8 cellular contexts compared by ENCODE assay signal in the genomic region with DNA sequence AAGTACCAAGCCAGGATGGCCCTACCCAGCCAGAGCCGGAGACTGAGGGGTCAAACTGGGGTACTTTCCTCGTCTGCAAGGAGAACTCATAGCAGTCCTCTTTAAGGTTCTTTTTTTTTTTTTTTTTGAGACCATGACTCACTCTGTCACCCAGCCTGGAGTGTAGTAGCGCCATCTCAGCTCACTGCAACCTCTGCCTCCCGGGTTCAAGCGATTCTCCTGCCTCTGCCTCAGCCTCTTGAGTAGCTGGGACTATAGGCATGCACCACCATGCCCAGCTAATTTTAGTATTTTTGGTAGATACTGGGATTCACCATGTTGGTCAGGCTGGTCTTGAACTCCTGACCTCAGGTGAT. TPM values are rescaled to one million over a fixed set of nuclear protein-coding genes. Genes with fewer than 3 reads are reported as not detected.
DNase-seq lines count a peak whose midpoint lies in the region; ATAC-seq and TF ChIP-seq lines count a peak whose summit lies in the region.
"Not testable (repeated sequence)": the region's sequence is repeated elsewhere in the genome, so short reads cannot be mapped to it uniquely, and the experiment has no call there.

No MANE protein-coding gene starts in this region.

- POLR2A ChIA-PET in HEK293T (lab: Yijun Ruan, JAX), result interaction anchor here (2.0 kb wide), 1 partner anchor 65 kb away, joined by 12 read pairs; no protein-coding TSS in a partner anchor
- POLR2A ChIA-PET in Panc1 (lab: Charles Lee), result not testable (repeated sequence)
- POLR2A ChIA-PET in activated CD4-positive, alpha-beta memory T cell treated with anti-CD3 and anti-CD28 coated beads, Interleukin-2, amount 10 ng/mL, durations not matched to agents 7 days and 5 days (lab: Charles Lee), result interaction anchor here (1.5 to 3.3 kb wide), 2 partner anchors 65 to 248 kb away, joined by 4 to 19 read pairs; no protein-coding TSS in a partner anchor
- POLR2A ChIA-PET in MCF 10A (lab: Yijun Ruan, JAX), result interaction anchor here (0.8 to 5.4 kb wide), 7 partner anchors 14 to 189 kb away, joined by 3 to 88 read pairs (median 12); a partner anchor contains a TSS

- in situ Hi-C loops in Panc1 (cut with HindIII; ENCODE audit: low pct_unique_long_range_greater_than_20kb, low sequenced_read_pairs), result not testable (repeated sequence)

- H3K27me3 ChIP-seq in BLaER1 treated with 17β-estradiol and CSF1 and Interleukin-3, amounts not matched to agents 10 nM and 100 nM; Panc1 (ENCODE audit: control insufficient read depth, insufficient read depth, low read length); left ventricle myocardium inferior (ENCODE audit: low read depth): not testable (repeated sequence)

- H3K27ac Mint-ChIP-seq in activated CD4-positive, alpha-beta memory T cell treated with anti-CD3 and anti-CD28 coated beads, Interleukin-2, amount 10 ng/mL, durations not matched to agents 7 days and 5 days, result peak overlapping the region; percentile 81
- H3K27ac Mint-ChIP-seq in MCF 10A (ENCODE audit: low read depth, unreplicated experiment), result peak overlapping the region; percentile 97
- H3K27ac Mint-ChIP-seq in nephron, result peak overlapping the region in 2 of 3 experiments; percentile 95 to 97
- H3K27ac Mint-ChIP-seq in stimulated activated naive CD8-positive, alpha-beta T cell treated with anti-CD3 and anti-CD28 coated beads, Interleukin-15, amount 100 ng/mL, for 72 hours, result peak overlapping the region in 1 of 2 donors; percentile 94

- not testable (repeated sequence) for H3K9me3 Mint-ChIP-seq in activated CD4-positive, alpha-beta memory T cell treated with anti-CD3 and anti-CD28 coated beads, Interleukin-2, amount 10 ng/mL, durations not matched to agents 7 days and 5 days; MCF 10A (ENCODE audit: unreplicated experiment); nephron; stimulated activated naive CD8-positive, alpha-beta T cell treated with anti-CD3 and anti-CD28 coated beads, Interleukin-15, amount 100 ng/mL, for 72 hours

- BruUV-seq in Panc1 (replicated peaks; lab: Mats Ljungman, UMichigan); MCF 10A (replicated peaks; lab: Mats Ljungman, UMichigan): not testable (repeated sequence)

- not testable (repeated sequence) for H3K4me3 Mint-ChIP-seq in activated CD4-positive, alpha-beta memory T cell treated with anti-CD3 and anti-CD28 coated beads, Interleukin-2, amount 10 ng/mL, durations not matched to agents 7 days and 5 days
- H3K4me3 Mint-ChIP-seq in MCF 10A (ENCODE audit: unreplicated experiment) (peak overlapping the region; percentile 95), nephron (peak overlapping the region; percentile 92 to 98 (median 96))
- peak overlapping the region; percentile 91 to 96 for H3K4me3 Mint-ChIP-seq in stimulated activated naive CD8-positive, alpha-beta T cell treated with anti-CD3 and anti-CD28 coated beads, Interleukin-15, amount 100 ng/mL, for 72 hours

- CTCF ChIA-PET in HEK293T (lab: Yijun Ruan, JAX) (interaction anchor here (2.5 kb wide), 1 partner anchor 168 kb away, joined by 7 read pairs; no protein-coding TSS in a partner anchor), MCF 10A (lab: Yijun Ruan, JAX) (interaction anchor here (1.0 to 6.8 kb wide), 2 partner anchors 69 to 305 kb away, joined by 4 to 61 read pairs; no protein-coding TSS in a partner anchor)
- CTCF ChIA-PET in Panc1 (lab: Charles Lee), result not testable (repeated sequence)
- CTCF ChIA-PET in activated CD4-positive, alpha-beta memory T cell treated with anti-CD3 and anti-CD28 coated beads, Interleukin-2, amount 10 ng/mL, durations not matched to agents 7 days and 5 days (lab: Charles Lee), result interaction anchor here (0.7 to 1.5 kb wide), 4 partner anchors 17 to 682 kb away, joined by 3 to 4 read pairs (median 4); no protein-coding TSS in a partner anchor

- intact Hi-C loops in Panc1 (cut with micrococcal nuclease; ENCODE audit: unreplicated experiment), result loop anchor here (10.0 kb wide), 1 partner anchor 69 kb away; a partner anchor contains a TSS
- intact Hi-C loops in MCF 10A (cut with micrococcal nuclease); left ventricle myocardium inferior (cut with micrococcal nuclease): not testable (repeated sequence)

- not testable (repeated sequence) for TF ChIP-seq CTCF in Panc1 (IDR thresholded peaks at IDR 0.05); MCF 10A (IDR thresholded peaks at IDR 0.05; ENCODE audit: unreplicated experiment); left ventricle myocardium inferior (IDR thresholded peaks at IDR 0.05; ENCODE audit: borderline replicate concordance); nephron (IDR thresholded peaks at IDR 0.05; ENCODE audit: unreplicated experiment in 3 of 3)

- peaks cover 61 to 86% (median 70%) of the 10 kb centered on the region in 10 experiments for H3K4me1 ChIP-seq in BLaER1 treated with 17β-estradiol and CSF1 and Interleukin-3, amounts not matched to agents 10 nM and 100 nM
- peaks cover 13% of the 10 kb centered on the region for H3K4me1 ChIP-seq in Panc1 (ENCODE audit: control insufficient read depth, insufficient read depth, low read length)
- not testable (repeated sequence) for H3K4me1 ChIP-seq in left ventricle myocardium inferior

- H3K36me3 ChIP-seq in BLaER1 treated with 17β-estradiol and CSF1 and Interleukin-3, amounts not matched to agents 10 nM and 100 nM; Panc1 (ENCODE audit: control insufficient read depth, insufficient read depth, low read length); left ventricle myocardium inferior: not testable (repeated sequence)

- peak overlapping the region in 8 of 11 experiments; percentile 25 to 83 (median 76); a peak in 14 of 22 replicates for H3K27ac ChIP-seq in BLaER1 treated with 17β-estradiol and CSF1 and Interleukin-3, amounts not matched to agents 10 nM and 100 nM
- H3K27ac ChIP-seq in Panc1 (ENCODE audit: low read length) (peak overlapping the region; percentile 85; the same call in 1 of the 2 replicates), left ventricle myocardium inferior (replicated peaks) (peak overlapping the region; percentile 88)

- H3K36me3 Mint-ChIP-seq in activated CD4-positive, alpha-beta memory T cell treated with anti-CD3 and anti-CD28 coated beads, Interleukin-2, amount 10 ng/mL, durations not matched to agents 7 days and 5 days (ENCODE audit: low read depth); MCF 10A (ENCODE audit: insufficient read depth, unreplicated experiment); nephron (ENCODE audit: low read depth): not testable (repeated sequence)

- H3K4me3 ChIP-seq in BLaER1 treated with 17β-estradiol and CSF1 and Interleukin-3, amounts not matched to agents 10 nM and 100 nM, result peak overlapping the region in 1 of 10 experiments; percentile 63; a peak in 2 of 20 replicates
- H3K4me3 ChIP-seq in Panc1 (ENCODE audit: low read depth in 2 of 2, low read length in 2 of 2), result peak overlapping the region in 1 of 2 experiments; percentile 5; a peak in 1 of 4 replicates
- not testable (repeated sequence) for H3K4me3 ChIP-seq in left ventricle myocardium inferior

- H3K27me3 Mint-ChIP-seq in activated CD4-positive, alpha-beta memory T cell treated with anti-CD3 and anti-CD28 coated beads, Interleukin-2, amount 10 ng/mL, durations not matched to agents 7 days and 5 days; MCF 10A (ENCODE audit: insufficient read depth, unreplicated experiment); nephron (ENCODE audit: low read depth); stimulated activated naive CD8-positive, alpha-beta T cell treated with anti-CD3 and anti-CD28 coated beads, Interleukin-15, amount 100 ng/mL, for 72 hours: not testable (repeated sequence)

- H4K20me1 ChIP-seq in BLaER1 treated with 17β-estradiol and CSF1 and Interleukin-3, amounts not matched to agents 10 nM and 100 nM, result not testable (repeated sequence)

- H3K9ac ChIP-seq in BLaER1 treated with 17β-estradiol and CSF1 and Interleukin-3, amounts not matched to agents 10 nM and 100 nM, result peak overlapping the region in 4 of 11 experiments; percentile 70 to 77 (median 74); a peak in 4 of 22 replicates

- peaks cover 53% of the 10 kb centered on the region for H3K4me1 Mint-ChIP-seq in activated CD4-positive, alpha-beta memory T cell treated with anti-CD3 and anti-CD28 coated beads, Interleukin-2, amount 10 ng/mL, durations not matched to agents 7 days and 5 days
- peaks cover 34% of the 10 kb centered on the region for H3K4me1 Mint-ChIP-seq in MCF 10A (ENCODE audit: insufficient read depth, unreplicated experiment)
- H3K4me1 Mint-ChIP-seq in nephron, result peaks cover 21% of the 10 kb centered on the region
- peaks cover 31% of the 10 kb centered on the region for H3K4me1 Mint-ChIP-seq in stimulated activated naive CD8-positive, alpha-beta T cell treated with anti-CD3 and anti-CD28 coated beads, Interleukin-15, amount 100 ng/mL, for 72 hours

- H3K4me2 ChIP-seq in BLaER1 treated with 17β-estradiol and CSF1 and Interleukin-3, amounts not matched to agents 10 nM and 100 nM, result peak overlapping the region; percentile 70 to 97 (median 91)

- DNase-seq in HEK293T (ENCODE audit: extremely low spot score); Panc1 (ENCODE audit: low read depth, low spot score); activated CD4-positive, alpha-beta memory T cell treated with anti-CD3 and anti-CD28 coated beads, Interleukin-2, amount 10 ng/mL, durations not matched to agents 7 days and 5 days; left ventricle myocardium inferior; stimulated activated naive CD8-positive, alpha-beta T cell treated with anti-CD3 and anti-CD28 coated beads, Interleukin-15, amount 100 ng/mL, for 72 hours: not testable (repeated sequence)
- peak; percentile 32 for DNase-seq in MCF 10A (ENCODE audit: unreplicated experiment)

- not testable (repeated sequence) for ATAC-seq in Panc1; stimulated activated naive CD8-positive, alpha-beta T cell treated with anti-CD3 and anti-CD28 coated beads, Interleukin-15, amount 100 ng/mL, for 72 hours

- not testable (repeated sequence) for H3K9me3 ChIP-seq in BLaER1 treated with 17β-estradiol and CSF1 and Interleukin-3, amounts not matched to agents 10 nM and 100 nM (replicated peaks in 1 of 11); Panc1 (ENCODE audit: control insufficient read depth, insufficient read depth, low read depth, low read length); left ventricle myocardium inferior (replicated peaks)

RNA-seq across cellular contexts. Expression of a gene that starts 16.5 kb away (rescaled TPM):
- total RNA-seq in Panc1 (2021; ENCODE audit: unreplicated experiment), result 23.7 TPM
- 29.6 TPM for polyA plus RNA-seq in Panc1 (2012; ENCODE audit: insufficient read length)
- total RNA-seq in activated CD4-positive, alpha-beta memory T cell treated with anti-CD3 and anti-CD28 coated beads, Interleukin-2, amount 10 ng/mL, durations not matched to agents 7 days and 5 days, result 10 to 100 TPM; 11.2 to 12.3 TPM
- 8.4 and 10.2 TPM in 2 replicates for total RNA-seq in MCF 10A (2022)
- total RNA-seq in left ventricle myocardium inferior, result 158 TPM
